Comparison of ENCODE assay signal across 2 cellular contexts in genomic region chr12:1881301-1881700, GRCh38.
TF ChIP-seq lines count a peak whose summit lies in the region.

No MANE protein-coding gene starts in this region.

TF ChIP-seq in SK-N-SH, 30 proteins besides CTCF, POLR2A, EP300 and RAD21 (continued from another document):
- TF ChIP-seq USF2 (IDR thresholded peaks at IDR 0.05; ENCODE audit: borderline replicate concordance, low read depth, low read length) (no peak), FOXJ3 (CRISPR knock-in tag; IDR thresholded peaks at IDR 0.05) (no peak), USF1 (IDR thresholded peaks at IDR 0.05; ENCODE audit: borderline replicate concordance, low read depth) (no peak), GABPA (IDR thresholded peaks at IDR 0.05; ENCODE audit: low read depth) (no peak), REST (IDR thresholded peaks at IDR 0.05; ENCODE audit: low read depth, low read length) (no peak), SIN3A (IDR thresholded peaks at IDR 0.05; ENCODE audit: borderline replicate concordance, low read depth, low read length) (no peak), EZH2phosphoT487 (IDR thresholded peaks at IDR 0.05; ENCODE audit: borderline replicate concordance, low read depth) (no peak), MXI1 (IDR thresholded peaks at IDR 0.05; ENCODE audit: low read depth, low read length) (no peak)

TF ChIP-seq in GM23338, 12 proteins besides CTCF, POLR2A, EP300 and RAD21 (continued from another document):
- no peak for TF ChIP-seq ZNF462 (CRISPR knock-in tag; IDR thresholded peaks at IDR 0.05)
- TF ChIP-seq STAT1 (IDR thresholded peaks at IDR 0.05; ENCODE audit: unreplicated experiment), result no peak
- no peak for TF ChIP-seq REST (IDR thresholded peaks at IDR 0.05; ENCODE audit: unreplicated experiment)
- no peak for TF ChIP-seq POLR2AphosphoS5 (IDR thresholded peaks at IDR 0.05; ENCODE audit: low read depth)
